ENCODE assay signal across 1 cellular context in the genomic region with DNA sequence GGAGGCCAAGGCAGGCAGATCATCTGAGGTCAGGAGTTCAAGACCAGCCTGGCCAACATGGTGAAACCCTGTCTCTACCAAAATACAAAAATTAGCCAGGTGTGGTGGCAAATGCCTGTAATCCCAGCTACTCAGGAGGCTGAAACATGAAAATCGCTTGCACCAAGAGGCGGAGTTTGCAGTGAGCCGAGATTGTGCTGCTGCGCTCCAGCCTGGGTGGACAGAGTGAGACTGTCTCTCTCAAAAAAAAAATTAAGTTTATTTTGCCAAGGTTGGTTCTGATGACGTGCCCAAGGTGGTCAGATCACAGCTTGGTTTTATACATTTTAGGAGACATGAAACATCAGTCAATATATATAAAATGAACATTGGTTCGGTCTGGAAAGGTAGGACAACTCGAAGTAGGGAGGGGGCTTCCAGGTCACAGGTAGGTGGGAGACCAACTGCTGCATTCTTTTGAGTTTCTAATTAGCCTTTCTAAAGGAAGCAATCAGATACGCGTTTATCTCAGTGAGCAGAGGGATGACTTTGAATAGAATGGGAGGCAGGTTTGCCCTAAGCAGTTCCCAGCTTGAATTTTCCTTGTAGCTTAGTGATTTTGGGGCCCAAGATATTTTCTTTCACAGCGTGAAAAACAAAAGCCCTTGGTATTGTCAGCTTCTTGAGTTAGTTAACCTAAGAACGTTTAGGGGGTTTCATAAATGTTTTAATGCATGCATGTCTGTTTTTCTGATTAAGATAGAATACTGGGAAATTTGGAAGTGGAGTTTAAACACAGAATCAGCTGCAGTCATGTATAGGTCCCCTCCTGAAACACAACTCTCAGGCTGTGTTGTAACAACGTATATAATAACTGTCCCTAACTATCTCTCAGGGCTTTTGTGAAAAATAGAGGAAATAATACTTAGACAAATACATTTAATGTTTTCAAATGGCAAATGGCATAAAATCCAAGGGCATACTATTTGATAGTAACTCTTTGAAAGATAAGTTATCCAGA.
TF ChIP-seq lines count a peak whose summit lies in the region.

No MANE protein-coding gene starts in this region.

TF ChIP-seq in GM23338, 12 proteins besides CTCF, POLR2A, EP300 and RAD21:
- TF ChIP-seq ZNF462 (CRISPR knock-in tag; IDR thresholded peaks at IDR 0.05), result no peak
- TF ChIP-seq, protein P1, sequence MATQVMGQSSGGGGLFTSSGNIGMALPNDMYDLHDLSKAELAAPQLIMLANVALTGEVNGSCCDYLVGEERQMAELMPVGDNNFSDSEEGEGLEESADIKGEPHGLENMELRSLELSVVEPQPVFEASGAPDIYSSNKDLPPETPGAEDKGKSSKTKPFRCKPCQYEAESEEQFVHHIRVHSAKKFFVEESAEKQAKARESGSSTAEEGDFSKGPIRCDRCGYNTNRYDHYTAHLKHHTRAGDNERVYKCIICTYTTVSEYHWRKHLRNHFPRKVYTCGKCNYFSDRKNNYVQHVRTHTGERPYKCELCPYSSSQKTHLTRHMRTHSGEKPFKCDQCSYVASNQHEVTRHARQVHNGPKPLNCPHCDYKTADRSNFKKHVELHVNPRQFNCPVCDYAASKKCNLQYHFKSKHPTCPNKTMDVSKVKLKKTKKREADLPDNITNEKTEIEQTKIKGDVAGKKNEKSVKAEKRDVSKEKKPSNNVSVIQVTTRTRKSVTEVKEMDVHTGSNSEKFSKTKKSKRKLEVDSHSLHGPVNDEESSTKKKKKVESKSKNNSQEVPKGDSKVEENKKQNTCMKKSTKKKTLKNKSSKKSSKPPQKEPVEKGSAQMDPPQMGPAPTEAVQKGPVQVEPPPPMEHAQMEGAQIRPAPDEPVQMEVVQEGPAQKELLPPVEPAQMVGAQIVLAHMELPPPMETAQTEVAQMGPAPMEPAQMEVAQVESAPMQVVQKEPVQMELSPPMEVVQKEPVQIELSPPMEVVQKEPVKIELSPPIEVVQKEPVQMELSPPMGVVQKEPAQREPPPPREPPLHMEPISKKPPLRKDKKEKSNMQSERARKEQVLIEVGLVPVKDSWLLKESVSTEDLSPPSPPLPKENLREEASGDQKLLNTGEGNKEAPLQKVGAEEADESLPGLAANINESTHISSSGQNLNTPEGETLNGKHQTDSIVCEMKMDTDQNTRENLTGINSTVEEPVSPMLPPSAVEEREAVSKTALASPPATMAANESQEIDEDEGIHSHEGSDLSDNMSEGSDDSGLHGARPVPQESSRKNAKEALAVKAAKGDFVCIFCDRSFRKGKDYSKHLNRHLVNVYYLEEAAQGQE (IDR thresholded peaks at IDR 0.05; ENCODE audit: unreplicated experiment), result no peak
- TF ChIP-seq NANOG (IDR thresholded peaks at IDR 0.05; ENCODE audit: borderline replicate concordance), result peak; percentile 50; the same call in 1 of the 2 replicates
- no peak for TF ChIP-seq ZNF331 (CRISPR knock-in tag; IDR thresholded peaks at IDR 0.05; ENCODE audit: low read depth)
- peak; percentile 25; the same call in 1 of the 2 replicates for TF ChIP-seq POLR2AphosphoS5 (IDR thresholded peaks at IDR 0.05; ENCODE audit: low read depth)
- TF ChIP-seq ZNF114 (CRISPR knock-in tag; IDR thresholded peaks at IDR 0.05), result no peak
